Comparison of ENCODE assay signal across 10 cellular contexts in genomic region chr2:58569460-58570185, GRCh38.
DNase-seq lines count a peak whose midpoint lies in the region; ATAC-seq lines count a peak whose summit lies in the region.
"Had no signal": no experiment of that assay in that cellular context is flagged by ENCODE, and none has a peak within 500 bp of the region (broad histone marks: within the 10 kb centered on the region; RNA-seq: fewer than 3 reads in every experiment).

No MANE protein-coding gene starts in this region.

- ATAC-seq in activated CD4-positive, CD25-positive, alpha-beta regulatory T cell treated with anti-CD3 and anti-CD28 coated beads, Interleukin-2, amount 50 U/mL, for 24 hours = peak; percentile 6 to 38
- ATAC-seq in left lobe of liver = no peak
- ATAC-seq in GM21360 (IDR thresholded peaks at IDR 0.05; ENCODE audit: unreplicated experiment) = no peak

- intact Hi-C loops in head of caudate nucleus (cut with DNase I) = no loop called here

- no peak for DNase-seq in activated CD4-positive, CD25-positive, alpha-beta regulatory T cell (lab: John Stamatoyannopoulos, UW)
- peak; percentile 17 for DNase-seq in HT1080 (ENCODE audit: low read depth)
- peak; percentile 0 for DNase-seq in activated gamma-delta T cell treated with anti-CD3 and anti-CD28 coated beads, Interleukin-2, amount 50 U/mL, for 16 hours (ENCODE audit: low read depth)
- DNase-seq in renal cortical epithelial cell (ENCODE audit: low read depth) = peak; percentile 33
- no peak for DNase-seq in left lobe of liver (ENCODE audit: low spot score)
- DNase-seq in head of caudate nucleus = no peak
- DNase-seq: adrenal gland; naive thymus-derived CD8-positive, alpha-beta T cell had no signal

Comparison
In these comparisons a context has a peak if more than half of its experiments do, and no peak if none do; other contexts are left out.
1. ATAC-seq: peak in activated CD4-positive, CD25-positive, alpha-beta regulatory T cell treated with anti-CD3 and anti-CD28 coated beads, Interleukin-2, amount 50 U/mL, for 24 hours (2 of 2); none in left lobe of liver (single experiment) and GM21360 (single experiment).
2. DNase-seq: peak in HT1080 (single experiment), activated gamma-delta T cell treated with anti-CD3 and anti-CD28 coated beads, Interleukin-2, amount 50 U/mL, for 16 hours (single experiment) and renal cortical epithelial cell (single experiment); none in activated CD4-positive, CD25-positive, alpha-beta regulatory T cell (0 of 4), left lobe of liver (single experiment) and head of caudate nucleus (0 of 42).